ENCODE assay signal across 1 cellular context in genomic region chr2:148508878-148509702, GRCh38.
TF ChIP-seq lines count a peak whose summit lies in the region.

No MANE protein-coding gene starts in this region.

TF ChIP-seq in K562, 482 proteins besides CTCF, POLR2A, EP300 and RAD21 (continued from another document and continues in another):
- TF ChIP-seq U2AF2 (optimal IDR thresholded peaks at IDR 0.05; ENCODE audit: low read depth, low read length) (no peak), CCNT2 (IDR thresholded peaks at IDR 0.05; ENCODE audit: borderline replicate concordance, extremely low read depth, insufficient read length, low read depth, low read length) (no peak), HDAC3 (IDR thresholded peaks at IDR 0.05; ENCODE audit: borderline replicate concordance, partially characterized antibody) (no peak), ZFP36 (IDR thresholded peaks at IDR 0.05; ENCODE audit: low read depth, low read length, partially characterized antibody) (no peak), SRSF7 (optimal IDR thresholded peaks at IDR 0.05; ENCODE audit: low read depth, low read length) (no peak), SMC3 (conservative IDR thresholded peaks at IDR 0.05; ENCODE audit: insufficient read depth, low read depth, low read length) (peak; percentile 78), EZH2 (IDR thresholded peaks at IDR 0.05; ENCODE audit: borderline replicate concordance, low read depth, low read length) (no peak), HOXB6 (CRISPR knock-in tag; IDR thresholded peaks at IDR 0.05; ENCODE audit: borderline replicate concordance) (no peak), POLR2AphosphoS2 (IDR thresholded peaks at IDR 0.05; ENCODE audit: low read length) (no peak), MNT (conservative IDR thresholded peaks at IDR 0.05) (no peak), ELK1 (CRISPR knock-in tag; IDR thresholded peaks at IDR 0.05) (no peak), TFAP4 (CRISPR knock-in tag; IDR thresholded peaks at IDR 0.05; ENCODE audit: borderline replicate concordance) (peak; percentile 50; the same call in 1 of the 2 replicates), ZMIZ1 (IDR thresholded peaks at IDR 0.05; ENCODE audit: low read depth in 2 of 2, low read length in 2 of 2) (no peak), RB1 (IDR thresholded peaks at IDR 0.05; ENCODE audit: low read depth) (0 out of 2 replicates have a peak, but pooled peaks have one; percentile 25), ZNF316 (IDR thresholded peaks at IDR 0.05) (no peak), ZNF830 (CRISPR knock-in tag; IDR thresholded peaks at IDR 0.05) (no peak), PHF8 (IDR thresholded peaks at IDR 0.05; ENCODE audit: borderline replicate concordance, low read length) (no peak), XRCC3 (IDR thresholded peaks at IDR 0.05) (no peak), ILF3 (IDR thresholded peaks at IDR 0.05; ENCODE audit: borderline replicate concordance) (no peak), EHMT2 (IDR thresholded peaks at IDR 0.05) (0 out of 2 replicates have a peak, but pooled peaks have one; percentile 33), ZZZ3 (IDR thresholded peaks at IDR 0.05) (no peak), SREBF1 (IDR thresholded peaks at IDR 0.05; ENCODE audit: borderline replicate concordance, low read depth, low read length) (no peak), GABPA (tag; conservative IDR thresholded peaks at IDR 0.05; ENCODE audit: low read depth) (no peak), ZNF212 (CRISPR knock-in tag; IDR thresholded peaks at IDR 0.05) (no peak), HES1 (IDR thresholded peaks at IDR 0.05; ENCODE audit: low read depth) (no peak), ARNT (IDR thresholded peaks at IDR 0.05) (no peak), KDM4B (IDR thresholded peaks at IDR 0.05; ENCODE audit: borderline replicate concordance in 2 of 2, low read depth in 1 of 2) (peak in 1 of 2 experiments; percentile 41; a peak in 1 of 4 replicates)
- TF ChIP-seq, protein P1, sequence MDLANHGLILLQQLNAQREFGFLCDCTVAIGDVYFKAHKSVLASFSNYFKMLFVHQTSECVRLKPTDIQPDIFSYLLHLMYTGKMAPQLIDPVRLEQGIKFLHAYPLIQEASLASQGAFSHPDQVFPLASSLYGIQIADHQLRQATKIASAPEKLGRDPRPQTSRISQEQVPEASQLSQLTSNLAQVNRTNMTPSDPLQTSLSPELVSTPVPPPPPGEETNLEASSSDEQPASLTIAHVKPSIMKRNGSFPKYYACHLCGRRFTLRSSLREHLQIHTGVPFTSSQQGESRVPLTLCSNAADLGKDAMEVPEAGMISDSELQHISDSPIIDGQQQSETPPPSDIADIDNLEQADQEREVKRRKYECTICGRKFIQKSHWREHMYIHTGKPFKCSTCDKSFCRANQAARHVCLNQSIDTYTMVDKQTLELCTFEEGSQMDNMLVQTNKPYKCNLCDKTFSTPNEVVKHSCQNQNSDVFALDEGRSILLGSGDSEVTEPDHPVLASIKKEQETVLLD (IDR thresholded peaks at IDR 0.05): no peak
- TF ChIP-seq, protein P2, sequence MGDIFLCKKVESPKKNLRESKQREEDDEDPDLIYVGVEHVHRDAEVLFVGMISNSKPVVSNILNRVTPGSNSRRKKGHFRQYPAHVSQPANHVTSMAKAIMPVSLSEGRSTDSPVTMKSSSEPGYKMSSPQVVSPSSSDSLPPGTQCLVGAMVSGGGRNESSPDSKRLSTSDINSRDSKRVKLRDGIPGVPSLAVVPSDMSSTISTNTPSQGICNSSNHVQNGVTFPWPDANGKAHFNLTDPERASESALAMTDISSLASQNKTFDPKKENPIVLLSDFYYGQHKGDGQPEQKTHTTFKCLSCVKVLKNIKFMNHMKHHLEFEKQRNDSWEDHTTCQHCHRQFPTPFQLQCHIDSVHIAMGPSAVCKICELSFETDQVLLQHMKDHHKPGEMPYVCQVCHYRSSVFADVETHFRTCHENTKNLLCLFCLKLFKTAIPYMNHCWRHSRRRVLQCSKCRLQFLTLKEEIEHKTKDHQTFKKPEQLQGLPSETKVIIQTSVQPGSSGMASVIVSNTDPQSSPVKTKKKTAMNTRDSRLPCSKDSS (IDR thresholded peaks at IDR 0.05; ENCODE audit: low read depth, partially characterized antibody): no peak
- TF ChIP-seq, protein P3, sequence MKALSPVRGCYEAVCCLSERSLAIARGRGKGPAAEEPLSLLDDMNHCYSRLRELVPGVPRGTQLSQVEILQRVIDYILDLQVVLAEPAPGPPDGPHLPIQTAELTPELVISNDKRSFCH (CRISPR knock-in tag; IDR thresholded peaks at IDR 0.05): no peak
- TF ChIP-seq, protein P3 (tag; IDR thresholded peaks at IDR 0.05): peak; percentile 75; the same call in 1 of the 2 replicates
- TF ChIP-seq, protein P4, sequence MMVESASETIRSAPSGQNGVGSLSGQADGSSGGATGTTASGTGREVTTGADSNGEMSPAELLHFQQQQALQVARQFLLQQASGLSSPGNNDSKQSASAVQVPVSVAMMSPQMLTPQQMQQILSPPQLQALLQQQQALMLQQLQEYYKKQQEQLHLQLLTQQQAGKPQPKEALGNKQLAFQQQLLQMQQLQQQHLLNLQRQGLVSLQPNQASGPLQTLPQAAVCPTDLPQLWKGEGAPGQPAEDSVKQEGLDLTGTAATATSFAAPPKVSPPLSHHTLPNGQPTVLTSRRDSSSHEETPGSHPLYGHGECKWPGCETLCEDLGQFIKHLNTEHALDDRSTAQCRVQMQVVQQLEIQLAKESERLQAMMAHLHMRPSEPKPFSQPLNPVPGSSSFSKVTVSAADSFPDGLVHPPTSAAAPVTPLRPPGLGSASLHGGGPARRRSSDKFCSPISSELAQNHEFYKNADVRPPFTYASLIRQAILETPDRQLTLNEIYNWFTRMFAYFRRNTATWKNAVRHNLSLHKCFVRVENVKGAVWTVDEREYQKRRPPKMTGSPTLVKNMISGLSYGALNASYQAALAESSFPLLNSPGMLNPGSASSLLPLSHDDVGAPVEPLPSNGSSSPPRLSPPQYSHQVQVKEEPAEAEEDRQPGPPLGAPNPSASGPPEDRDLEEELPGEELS (CRISPR knock-in tag; IDR thresholded peaks at IDR 0.05; ENCODE audit: borderline replicate concordance): no peak
- TF ChIP-seq, protein P5, sequence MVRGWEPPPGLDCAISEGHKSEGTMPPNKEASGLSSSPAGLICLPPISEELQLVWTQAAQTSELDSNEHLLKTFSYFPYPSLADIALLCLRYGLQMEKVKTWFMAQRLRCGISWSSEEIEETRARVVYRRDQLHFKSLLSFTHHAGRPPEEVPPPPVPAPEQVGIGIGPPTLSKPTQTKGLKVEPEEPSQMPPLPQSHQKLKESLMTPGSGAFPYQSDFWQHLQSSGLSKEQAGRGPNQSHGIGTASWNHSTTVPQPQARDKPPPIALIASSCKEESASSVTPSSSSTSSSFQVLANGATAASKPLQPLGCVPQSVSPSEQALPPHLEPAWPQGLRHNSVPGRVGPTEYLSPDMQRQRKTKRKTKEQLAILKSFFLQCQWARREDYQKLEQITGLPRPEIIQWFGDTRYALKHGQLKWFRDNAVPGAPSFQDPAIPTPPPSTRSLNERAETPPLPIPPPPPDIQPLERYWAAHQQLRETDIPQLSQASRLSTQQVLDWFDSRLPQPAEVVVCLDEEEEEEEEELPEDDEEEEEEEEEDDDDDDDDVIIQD (CRISPR knock-in tag; IDR thresholded peaks at IDR 0.05): no peak
- TF ChIP-seq, protein P6, sequence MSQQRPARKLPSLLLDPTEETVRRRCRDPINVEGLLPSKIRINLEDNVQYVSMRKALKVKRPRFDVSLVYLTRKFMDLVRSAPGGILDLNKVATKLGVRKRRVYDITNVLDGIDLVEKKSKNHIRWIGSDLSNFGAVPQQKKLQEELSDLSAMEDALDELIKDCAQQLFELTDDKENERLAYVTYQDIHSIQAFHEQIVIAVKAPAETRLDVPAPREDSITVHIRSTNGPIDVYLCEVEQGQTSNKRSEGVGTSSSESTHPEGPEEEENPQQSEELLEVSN (IDR thresholded peaks at IDR 0.05; ENCODE audit: borderline replicate concordance in 1 of 2, extremely low read depth in 1 of 2, insufficient read depth in 1 of 2, insufficient read length in 1 of 2, low read depth in 1 of 2, low read length in 1 of 2, poor library complexity in 1 of 2, severe bottlenecking in 1 of 2): peak; percentile 75 to 95
- TF ChIP-seq, protein P7, sequence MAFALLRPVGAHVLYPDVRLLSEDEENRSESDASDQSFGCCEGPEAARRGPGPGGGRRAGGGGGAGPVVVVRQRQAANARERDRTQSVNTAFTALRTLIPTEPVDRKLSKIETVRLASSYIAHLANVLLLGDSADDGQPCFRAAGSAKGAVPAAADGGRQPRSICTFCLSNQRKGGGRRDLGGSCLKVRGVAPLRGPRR (CRISPR knock-in tag; IDR thresholded peaks at IDR 0.05): no peak
- TF ChIP-seq, protein P8, sequence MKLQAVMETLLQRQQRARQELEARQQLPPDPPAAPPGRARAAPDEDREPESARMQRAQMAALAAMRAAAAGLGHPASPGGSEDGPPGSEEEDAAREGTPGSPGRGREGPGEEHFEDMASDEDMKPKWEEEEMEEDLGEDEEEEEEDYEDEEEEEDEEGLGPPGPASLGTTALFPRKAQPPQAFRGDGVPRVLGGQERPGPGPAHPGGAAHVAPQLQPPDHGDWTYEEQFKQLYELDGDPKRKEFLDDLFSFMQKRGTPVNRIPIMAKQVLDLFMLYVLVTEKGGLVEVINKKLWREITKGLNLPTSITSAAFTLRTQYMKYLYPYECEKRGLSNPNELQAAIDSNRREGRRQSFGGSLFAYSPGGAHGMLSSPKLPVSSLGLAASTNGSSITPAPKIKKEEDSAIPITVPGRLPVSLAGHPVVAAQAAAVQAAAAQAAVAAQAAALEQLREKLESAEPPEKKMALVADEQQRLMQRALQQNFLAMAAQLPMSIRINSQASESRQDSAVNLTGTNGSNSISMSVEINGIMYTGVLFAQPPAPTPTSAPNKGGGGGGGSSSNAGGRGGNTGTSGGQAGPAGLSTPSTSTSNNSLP (IDR thresholded peaks at IDR 0.05; ENCODE audit: borderline replicate concordance, low read depth, low read length): no peak
- TF ChIP-seq, protein P9, sequence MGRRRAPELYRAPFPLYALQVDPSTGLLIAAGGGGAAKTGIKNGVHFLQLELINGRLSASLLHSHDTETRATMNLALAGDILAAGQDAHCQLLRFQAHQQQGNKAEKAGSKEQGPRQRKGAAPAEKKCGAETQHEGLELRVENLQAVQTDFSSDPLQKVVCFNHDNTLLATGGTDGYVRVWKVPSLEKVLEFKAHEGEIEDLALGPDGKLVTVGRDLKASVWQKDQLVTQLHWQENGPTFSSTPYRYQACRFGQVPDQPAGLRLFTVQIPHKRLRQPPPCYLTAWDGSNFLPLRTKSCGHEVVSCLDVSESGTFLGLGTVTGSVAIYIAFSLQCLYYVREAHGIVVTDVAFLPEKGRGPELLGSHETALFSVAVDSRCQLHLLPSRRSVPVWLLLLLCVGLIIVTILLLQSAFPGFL (CRISPR knock-in tag; IDR thresholded peaks at IDR 0.05): no peak
